15 cellular contexts compared by ENCODE assay signal in genomic region chr14:88017503-88017902, GRCh38. TPM values are rescaled to one million over a fixed set of nuclear protein-coding genes. Genes with fewer than 3 reads are reported as not detected.
"Had no signal": no experiment of that assay in that cellular context is flagged by ENCODE, and none has a peak within 500 bp of the region (broad histone marks: within the 10 kb centered on the region; RNA-seq: fewer than 3 reads in every experiment).

No MANE protein-coding gene starts in this region.

- H3K4me3 Mint-ChIP-seq: nephron progenitor cell had no signal

- H3K27me3 ChIP-seq: cardiac muscle cell, heart right ventricle, right lobe of liver, stomach, testis, upper lobe of left lung had no signal

- DNase-seq: activated CD4-positive, alpha-beta T cell treated with anti-CD3 and anti-CD28 coated beads, Interleukin-2, amount 50 U/mL, for 1 hour; activated CD4-positive, CD25-positive, alpha-beta regulatory T cell; activated CD8-positive, alpha-beta memory T cell treated with anti-CD3 and anti-CD28 coated beads for 24 hours; activated naive CD4-positive, alpha-beta T cell treated with Interleukin-2 at 50 U/mL for 16 hours; heart right ventricle; islet precursor cell; mammary epithelial cell; nephron progenitor cell; psoas muscle; right lobe of liver; stomach; testis; upper lobe of left lung had no signal

- H3K36me3 ChIP-seq: cardiac muscle cell, gastroesophageal sphincter, right lobe of liver, stomach, upper lobe of left lung had no signal

- H3K9me3 ChIP-seq: gastroesophageal sphincter, heart right ventricle, psoas muscle, right lobe of liver, stomach, testis, upper lobe of left lung had no signal

- H3K27ac Mint-ChIP-seq: nephron progenitor cell had no signal

- H3K4me1 ChIP-seq: gastroesophageal sphincter, psoas muscle, right lobe of liver, testis had no signal

- H3K4me3 ChIP-seq: cardiac muscle cell, gastroesophageal sphincter, heart right ventricle, psoas muscle, right lobe of liver, stomach, testis, upper lobe of left lung had no signal

- H3K27ac ChIP-seq: cardiac muscle cell, gastroesophageal sphincter, psoas muscle, right lobe of liver, stomach, testis had no signal

- ATAC-seq: gastroesophageal sphincter, heart right ventricle, psoas muscle had no signal

RNA-seq across cellular contexts. Expression of gene GPR65, which starts 12.6 kb away (rescaled TPM):
- total RNA-seq: cardiac muscle cell, mammary epithelial cell had no signal
- polyA plus RNA-seq: cardiac muscle cell, mammary epithelial cell had no signal
